Comparison of ENCODE assay signal across 24 cellular contexts in the genomic region with DNA sequence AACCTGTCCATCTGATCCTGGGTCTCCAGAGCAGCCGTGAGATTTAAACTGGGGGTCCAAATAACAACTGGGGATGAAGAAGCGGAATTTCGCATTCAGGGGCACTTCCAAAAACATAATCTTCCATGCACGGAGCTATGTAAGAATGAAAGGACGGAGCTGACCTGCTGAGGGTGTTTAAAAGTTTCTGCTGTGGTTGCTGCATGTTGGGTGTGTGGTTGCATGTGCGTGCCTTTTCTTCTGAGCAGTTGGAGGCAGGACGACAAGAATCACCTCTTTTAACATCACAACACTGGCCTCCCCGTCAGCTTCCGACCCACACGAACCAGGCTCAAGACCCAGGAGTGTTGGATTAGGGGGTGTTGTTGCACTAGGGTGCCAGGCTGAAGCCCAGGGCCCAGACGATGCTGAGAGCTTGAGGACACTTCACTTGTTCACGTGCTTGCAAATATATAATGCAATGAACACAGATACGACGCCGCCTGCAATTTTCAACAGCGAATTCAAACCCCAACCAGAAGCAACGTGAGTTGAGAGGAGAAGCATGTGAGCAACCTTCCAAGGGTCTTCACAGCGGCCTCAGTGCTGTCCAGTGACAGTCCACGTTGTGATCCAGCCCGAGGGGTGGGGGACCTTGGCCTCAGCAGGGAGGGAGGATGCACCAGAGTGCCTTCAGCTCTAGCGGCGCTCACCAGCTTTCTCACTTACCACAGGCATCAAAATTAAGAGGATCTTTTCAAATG.
DNase-seq lines count a peak whose midpoint lies in the region; ATAC-seq and TF ChIP-seq lines count a peak whose summit lies in the region.
"Had no signal": no experiment of that assay in that cellular context is flagged by ENCODE, and none has a peak within 500 bp of the region (broad histone marks: within the 10 kb centered on the region; RNA-seq: fewer than 3 reads in every experiment).

No MANE protein-coding gene starts in this region.

- H3K27ac Mint-ChIP-seq in activated CD8-positive, alpha-beta memory T cell treated with anti-CD3 and anti-CD28 coated beads, Interleukin-2, amount 10 ng/mL, durations not matched to agents 7 days and 5 days: no peak overlapping the region
- H3K27ac Mint-ChIP-seq in osteocyte (ENCODE audit: unreplicated experiment): no peak overlapping the region

- ATAC-seq in activated CD8-positive, alpha-beta memory T cell treated with anti-CD3 and anti-CD28 coated beads, Interleukin-2, amount 10 ng/mL, durations not matched to agents 7 days and 5 days: no peak
- ATAC-seq in activated T-cell treated with anti-CD3 and anti-CD28 coated beads, Interleukin-2, amount 50 U/mL, for 4 hours: no peak
- ATAC-seq in GM19397 (IDR thresholded peaks at IDR 0.05; ENCODE audit: unreplicated experiment): no peak
- ATAC-seq: Right ventricle myocardium inferior had no signal

- TF ChIP-seq CTCF in esophagus muscularis mucosa (IDR thresholded peaks at IDR 0.05) (no peak), osteocyte (IDR thresholded peaks at IDR 0.05) (no peak)

- 72% methylated on average over 21 of the region's 22 CpGs for WGBS in esophagus muscularis mucosa

- peak; percentile 33 for DNase-seq in activated CD8-positive, alpha-beta memory T cell treated with anti-CD3 and anti-CD28 coated beads, Interleukin-2, amount 10 ng/mL, durations not matched to agents 7 days and 5 days
- no peak for DNase-seq in activated CD8-positive, alpha-beta memory T cell treated with anti-CD3 and anti-CD28 coated beads, Interleukin-2, amount 50 U/mL, for 4 hours
- DNase-seq in esophagus muscularis mucosa (ENCODE audit: extremely low spot score) (peak; percentile 78), osteocyte (ENCODE audit: extremely low spot score, unreplicated experiment) (peak; percentile 77)
- no peak for DNase-seq in activated T-cell treated with anti-CD3 and anti-CD28 coated beads, Interleukin-2, amount 50 U/mL, for 4 hours
- no peak for DNase-seq in activated T-cell treated with anti-CD3 and anti-CD28 coated beads, Interleukin-2, amount 50 U/mL, for 1 hour
- DNase-seq: 8988T; ACHN; BE2C; Calu3; CD8-positive, alpha-beta memory T cell; DMS79 treated with DMSO at 0.1 percent for 48 hours; GF-D8; NCI-H1048; NCI-H1417; NCI-H1694; NCI-H2029 treated with DMSO at 0.1 percent for 48 hours; NCI-H446 treated with DMSO at 0.1 percent for 48 hours; NCI-H526; NCI-H82; PC-9 had no signal

- no peaks in the 10 kb centered on the region for H3K27me3 Mint-ChIP-seq in activated CD8-positive, alpha-beta memory T cell treated with anti-CD3 and anti-CD28 coated beads, Interleukin-2, amount 10 ng/mL, durations not matched to agents 7 days and 5 days
- no peaks in the 10 kb centered on the region for H3K27me3 Mint-ChIP-seq in osteocyte (ENCODE audit: unreplicated experiment)
- peaks cover 21% of the 10 kb centered on the region for H3K27me3 Mint-ChIP-seq in activated T-cell treated with anti-CD3 and anti-CD28 coated beads, Interleukin-2, amount 50 U/mL, for 4 hours (ENCODE audit: low read depth)

- intact Hi-C loops in esophagus muscularis mucosa (cut with DNase I): no loop called here

- H3K27me3 ChIP-seq in esophagus muscularis mucosa: peaks cover 0 to 29% (median 0%) of the 10 kb centered on the region in 4 donors
- H3K27me3 ChIP-seq: BE2C had no signal

- no peak overlapping the region for H3K4me3 ChIP-seq in esophagus muscularis mucosa
- H3K4me3 ChIP-seq: PC-9 had no signal

- no peaks in the 10 kb centered on the region for H3K4me1 ChIP-seq in esophagus muscularis mucosa
- H3K4me1 ChIP-seq: BE2C had no signal

- no peak for TF ChIP-seq EP300 in esophagus muscularis mucosa (IDR thresholded peaks at IDR 0.05)

- H3K4me1 Mint-ChIP-seq in activated CD8-positive, alpha-beta memory T cell treated with anti-CD3 and anti-CD28 coated beads, Interleukin-2, amount 10 ng/mL, durations not matched to agents 7 days and 5 days: no peaks in the 10 kb centered on the region
- H3K4me1 Mint-ChIP-seq in osteocyte (ENCODE audit: unreplicated experiment): no peaks in the 10 kb centered on the region
- no peaks in the 10 kb centered on the region for H3K4me1 Mint-ChIP-seq in activated T-cell treated with anti-CD3 and anti-CD28 coated beads, Interleukin-2, amount 50 U/mL, for 4 hours (ENCODE audit: low read depth)
- H3K4me1 Mint-ChIP-seq: CD14-positive monocyte; CD8-positive, alpha-beta memory T cell had no signal

- H3K36me3 Mint-ChIP-seq in activated CD8-positive, alpha-beta memory T cell treated with anti-CD3 and anti-CD28 coated beads, Interleukin-2, amount 10 ng/mL, durations not matched to agents 7 days and 5 days: no peaks in the 10 kb centered on the region
- H3K36me3 Mint-ChIP-seq in osteocyte (ENCODE audit: unreplicated experiment): no peaks in the 10 kb centered on the region
- H3K36me3 Mint-ChIP-seq in activated T-cell treated with anti-CD3 and anti-CD28 coated beads, Interleukin-2, amount 50 U/mL, for 4 hours (ENCODE audit: insufficient read depth): no peaks in the 10 kb centered on the region
- H3K36me3 Mint-ChIP-seq: CD14-positive monocyte; CD8-positive, alpha-beta memory T cell had no signal

- H3K27ac ChIP-seq in esophagus muscularis mucosa (replicated peaks in 1 of 4): no peak overlapping the region
- H3K27ac ChIP-seq: PC-9 had no signal

- no peak overlapping the region for H3K4me3 Mint-ChIP-seq in activated CD8-positive, alpha-beta memory T cell treated with anti-CD3 and anti-CD28 coated beads, Interleukin-2, amount 10 ng/mL, durations not matched to agents 7 days and 5 days
- H3K4me3 Mint-ChIP-seq in osteocyte (ENCODE audit: unreplicated experiment): no peak overlapping the region
- H3K4me3 Mint-ChIP-seq in activated T-cell treated with anti-CD3 and anti-CD28 coated beads, Interleukin-2, amount 50 U/mL, for 4 hours: no peak overlapping the region
- H3K4me3 Mint-ChIP-seq: CD14-positive monocyte; CD8-positive, alpha-beta memory T cell had no signal

- H3K9me3 ChIP-seq in esophagus muscularis mucosa: no peaks in the 10 kb centered on the region
- H3K9me3 ChIP-seq: BE2C had no signal

- CTCF ChIA-PET in activated CD8-positive, alpha-beta memory T cell treated with anti-CD3 and anti-CD28 coated beads, Interleukin-2, amount 10 ng/mL, durations not matched to agents 7 days and 5 days (lab: Charles Lee): no interaction called here

- H3K9me3 Mint-ChIP-seq in activated CD8-positive, alpha-beta memory T cell treated with anti-CD3 and anti-CD28 coated beads, Interleukin-2, amount 10 ng/mL, durations not matched to agents 7 days and 5 days (ENCODE audit: low read depth): no peaks in the 10 kb centered on the region
- peaks cover 21% of the 10 kb centered on the region for H3K9me3 Mint-ChIP-seq in osteocyte (ENCODE audit: unreplicated experiment)
- H3K9me3 Mint-ChIP-seq in activated T-cell treated with anti-CD3 and anti-CD28 coated beads, Interleukin-2, amount 50 U/mL, for 4 hours: no peaks in the 10 kb centered on the region

- no peaks in the 10 kb centered on the region for H3K36me3 ChIP-seq in esophagus muscularis mucosa
- H3K36me3 ChIP-seq: BE2C had no signal

- no peak for TF ChIP-seq POLR2A in esophagus muscularis mucosa (IDR thresholded peaks at IDR 0.05; ENCODE audit: low read depth)

Comparison
In these comparisons a context has a peak if more than half of its experiments do, and no peak if none do; other contexts are left out.
1. DNase-seq: peak in activated CD8-positive, alpha-beta memory T cell treated with anti-CD3 and anti-CD28 coated beads, Interleukin-2, amount 10 ng/mL, durations not matched to agents 7 days and 5 days (single experiment), esophagus muscularis mucosa (single experiment) and osteocyte (single experiment); none in activated CD8-positive, alpha-beta memory T cell treated with anti-CD3 and anti-CD28 coated beads, Interleukin-2, amount 50 U/mL, for 4 hours (single experiment), activated T-cell treated with anti-CD3 and anti-CD28 coated beads, Interleukin-2, amount 50 U/mL, for 4 hours (single experiment) and activated T-cell treated with anti-CD3 and anti-CD28 coated beads, Interleukin-2, amount 50 U/mL, for 1 hour (single experiment).